11 cellular contexts compared by ENCODE assay signal in genomic region chr7:117780832-117781231, GRCh38.
DNase-seq lines count a peak whose midpoint lies in the region; ATAC-seq and TF ChIP-seq lines count a peak whose summit lies in the region.
"Had no signal": no experiment of that assay in that cellular context is flagged by ENCODE, and none has a peak within 500 bp of the region (broad histone marks: within the 10 kb centered on the region; RNA-seq: fewer than 3 reads in every experiment).

No MANE protein-coding gene starts in this region.

- H3K27ac ChIP-seq in right lobe of liver: no peak overlapping the region
- H3K27ac ChIP-seq: skin epidermis, upper lobe of right lung had no signal

- WGBS in right lobe of liver (ENCODE audit: insufficient coverage, low coverage, low lambda C conversion rate, missing lambda C conversion rate): 50% methylated on average over 2 of the region's 2 CpGs

- no peak overlapping the region for H3K4me3 ChIP-seq in right lobe of liver
- H3K4me3 ChIP-seq: skin epidermis, upper lobe of right lung had no signal

- no peaks in the 10 kb centered on the region for H3K9me3 ChIP-seq in right lobe of liver
- H3K9me3 ChIP-seq: upper lobe of right lung had no signal

- H3K4me1 Mint-ChIP-seq in activated T-cell treated with anti-CD3 and anti-CD28 coated beads, Interleukin-2, amount 50 U/mL, for 4 hours (ENCODE audit: low read depth): no peaks in the 10 kb centered on the region

- no peaks in the 10 kb centered on the region for H3K9me3 Mint-ChIP-seq in activated T-cell treated with anti-CD3 and anti-CD28 coated beads, Interleukin-2, amount 50 U/mL, for 4 hours
- H3K9me3 Mint-ChIP-seq: activated naive CD4-positive, alpha-beta T cell treated with anti-CD3 and anti-CD28 coated beads, Interleukin-2, amount 50 U/mL, for 72 hours had no signal

- intact Hi-C loops in right lobe of liver (cut with DNase I): no loop called here

- no peaks in the 10 kb centered on the region for H3K27me3 ChIP-seq in right lobe of liver
- H3K27me3 ChIP-seq: upper lobe of right lung had no signal

- no peaks in the 10 kb centered on the region for H3K36me3 Mint-ChIP-seq in activated T-cell treated with anti-CD3 and anti-CD28 coated beads, Interleukin-2, amount 50 U/mL, for 4 hours (ENCODE audit: insufficient read depth)
- H3K36me3 Mint-ChIP-seq: activated naive CD4-positive, alpha-beta T cell treated with anti-CD3 and anti-CD28 coated beads, Interleukin-2, amount 50 U/mL, for 72 hours had no signal

- no peak overlapping the region for H3K4me3 Mint-ChIP-seq in activated T-cell treated with anti-CD3 and anti-CD28 coated beads, Interleukin-2, amount 50 U/mL, for 4 hours

- ATAC-seq in GM18867 (IDR thresholded peaks at IDR 0.05; ENCODE audit: unreplicated experiment) (peak; percentile 94), HG02571 (IDR thresholded peaks at IDR 0.05; ENCODE audit: unreplicated experiment) (peak; percentile 86), HG03571 (IDR thresholded peaks at IDR 0.05; ENCODE audit: unreplicated experiment) (peak; percentile 72), right lobe of liver (no peak)
- no peak for ATAC-seq in activated T-cell treated with anti-CD3 and anti-CD28 coated beads, Interleukin-2, amount 50 U/mL, for 4 hours
- ATAC-seq: activated naive CD4-positive, alpha-beta T cell treated with anti-CD3 and anti-CD28 coated beads, Interleukin-2, amount 50 U/mL, for 72 hours; upper lobe of right lung had no signal

- no peak for TF ChIP-seq POLR2A in right lobe of liver (IDR thresholded peaks at IDR 0.05)

- no peaks in the 10 kb centered on the region for H3K4me1 ChIP-seq in right lobe of liver
- H3K4me1 ChIP-seq: upper lobe of right lung had no signal

- no peaks in the 10 kb centered on the region for H3K27me3 Mint-ChIP-seq in activated T-cell treated with anti-CD3 and anti-CD28 coated beads, Interleukin-2, amount 50 U/mL, for 4 hours (ENCODE audit: low read depth)

- peak; percentile 62 for DNase-seq in medulla oblongata (ENCODE audit: extremely low spot score)
- DNase-seq in NCI-H748 treated with DMSO at 0.1 percent for 48 hours (lab: John Stamatoyannopoulos, UW): no peak
- DNase-seq in cerebellar nuclear complex (lab: John Stamatoyannopoulos, UW): no peak
- DNase-seq in right lobe of liver: no peak
- no peak for DNase-seq in activated T-cell treated with anti-CD3 and anti-CD28 coated beads, Interleukin-2, amount 50 U/mL, for 4 hours
- DNase-seq: upper lobe of right lung had no signal

- no peaks in the 10 kb centered on the region for H3K36me3 ChIP-seq in right lobe of liver
- H3K36me3 ChIP-seq: upper lobe of right lung had no signal

- TF ChIP-seq CTCF in right lobe of liver (IDR thresholded peaks at IDR 0.05): no peak

Comparison
In these comparisons a context has a peak if more than half of its experiments do, and no peak if none do; other contexts are left out.
1. ATAC-seq: peak in GM18867 (single experiment), HG02571 (single experiment) and HG03571 (single experiment); none in right lobe of liver (0 of 4) and activated T-cell treated with anti-CD3 and anti-CD28 coated beads, Interleukin-2, amount 50 U/mL, for 4 hours (0 of 2).